28 cellular contexts compared by ENCODE assay signal in genomic region chr10:113113918-113114317, GRCh38.
"Had no signal": no experiment of that assay in that cellular context is flagged by ENCODE, and none has a peak within 500 bp of the region (broad histone marks: within the 10 kb centered on the region; RNA-seq: fewer than 3 reads in every experiment).

No MANE protein-coding gene starts in this region.

- H3K36me3 ChIP-seq: ascending aorta had no signal

- H3K9me3 Mint-ChIP-seq: activated CD4-positive, alpha-beta memory T cell treated with anti-CD3 and anti-CD28 coated beads for 36 hours; activated CD4-positive, alpha-beta T cell treated with anti-CD3 and anti-CD28 coated beads, Interleukin-2, amount 10 ng/mL, durations not matched to agents 7 days and 5 days; activated naive CD4-positive, alpha-beta T cell treated with anti-CD3 and anti-CD28 coated beads, Interleukin-2, amount 50 U/mL, for 72 hours; activated naive CD8-positive, alpha-beta T cell treated with anti-CD3 and anti-CD28 coated beads, Interleukin-2, amount 50 U/mL, for 24 hours; activated T-cell treated with anti-CD3 and anti-CD28 coated beads, Interleukin-2, amount 50 U/mL, for 4 hours; T-helper 1 cell treated with Interleukin-12 subunit alpha and Interleukin-12 subunit beta and Interleukin-4 antibody, amounts not matched to agents 30 μg/mL and 1 μg/mL, for 36 hours had no signal

- H3K27ac Mint-ChIP-seq: activated CD4-positive, alpha-beta memory T cell treated with anti-CD3 and anti-CD28 coated beads for 36 hours; activated CD4-positive, alpha-beta T cell treated with anti-CD3 and anti-CD28 coated beads, Interleukin-2, amount 10 ng/mL, durations not matched to agents 7 days and 5 days; activated naive CD4-positive, alpha-beta T cell treated with anti-CD3 and anti-CD28 coated beads, Interleukin-2, amount 50 U/mL, for 72 hours; activated naive CD8-positive, alpha-beta T cell treated with anti-CD3 and anti-CD28 coated beads, Interleukin-2, amount 50 U/mL, for 24 hours; T-helper 1 cell treated with Interleukin-12 subunit alpha and Interleukin-12 subunit beta and Interleukin-4 antibody, amounts not matched to agents 30 μg/mL and 1 μg/mL, for 36 hours had no signal

- H3K36me3 Mint-ChIP-seq: activated CD4-positive, alpha-beta memory T cell treated with anti-CD3 and anti-CD28 coated beads for 36 hours; activated naive CD4-positive, alpha-beta T cell treated with anti-CD3 and anti-CD28 coated beads, Interleukin-2, amount 50 U/mL, for 72 hours; brain had no signal

- H3K27me3 ChIP-seq: ascending aorta had no signal

- H3K4me1 Mint-ChIP-seq: activated CD4-positive, alpha-beta T cell treated with anti-CD3 and anti-CD28 coated beads, Interleukin-2, amount 10 ng/mL, durations not matched to agents 7 days and 5 days; activated naive CD8-positive, alpha-beta T cell treated with anti-CD3 and anti-CD28 coated beads, Interleukin-2, amount 50 U/mL, for 24 hours had no signal

- ATAC-seq: activated naive CD4-positive, alpha-beta T cell treated with anti-CD3 and anti-CD28 coated beads, Interleukin-2, amount 50 U/mL, for 72 hours; activated naive CD8-positive, alpha-beta T cell treated with anti-CD3 and anti-CD28 coated beads, Interleukin-2, amount 50 U/mL, for 24 hours; activated T-cell treated with anti-CD3 and anti-CD28 coated beads, Interleukin-2, amount 50 U/mL, for 4 hours had no signal

- DNase-seq: activated CD4-positive, alpha-beta memory T cell treated with anti-CD3 and anti-CD28 coated beads for 36 hours; activated CD4-positive, alpha-beta T cell treated with anti-CD3 and anti-CD28 coated beads, Interleukin-2, amount 10 ng/mL, durations not matched to agents 7 days and 5 days; activated CD4-positive, CD25-positive, alpha-beta regulatory T cell; activated CD8-positive, alpha-beta memory T cell treated with anti-CD3 and anti-CD28 coated beads for 24 hours; activated effector memory CD4-positive, alpha-beta T cell treated with anti-CD3 and anti-CD28 coated beads, Interleukin-2, amount 50 U/mL, for 16 hours; activated naive CD4-positive, alpha-beta T cell treated with Interleukin-2 at 50 U/mL for 16 hours; activated naive CD8-positive, alpha-beta T cell treated with anti-CD3 and anti-CD28 coated beads, Interleukin-2, amount 50 U/mL, for 24 hours; activated T-cell treated with anti-CD3 and anti-CD28 coated beads, Interleukin-2, amount 50 U/mL, for 4 hours; amniotic stem cell; Kasumi-1; KBM-7; NCI-H1092; NCI-H1417 treated with DMSO at 0.1 percent for 48 hours; NCI-H1694; NCI-H2029; NCI-H2107; NCI-H2171 treated with DMSO at 0.1 percent for 48 hours; NCI-H226; NCI-H526; NCI-H774; NK-92 treated with Interleukin-12 subunit alpha and Interleukin-12 subunit beta, amount 100 ng/mL, for 24 hours; OCI-M1; SHP77 treated with DMSO at 0.1 percent for 48 hours; T-helper 9 cell had no signal

- H3K4me3 Mint-ChIP-seq: activated CD4-positive, alpha-beta memory T cell treated with anti-CD3 and anti-CD28 coated beads for 36 hours; activated CD4-positive, alpha-beta T cell treated with anti-CD3 and anti-CD28 coated beads, Interleukin-2, amount 10 ng/mL, durations not matched to agents 7 days and 5 days; activated naive CD8-positive, alpha-beta T cell treated with anti-CD3 and anti-CD28 coated beads, Interleukin-2, amount 50 U/mL, for 24 hours; activated T-cell treated with anti-CD3 and anti-CD28 coated beads, Interleukin-2, amount 50 U/mL, for 4 hours; brain; T-helper 1 cell treated with Interleukin-12 subunit alpha and Interleukin-12 subunit beta and Interleukin-4 antibody, amounts not matched to agents 30 μg/mL and 1 μg/mL, for 36 hours had no signal

- H3K9me3 ChIP-seq: ascending aorta had no signal

- H3K4me3 ChIP-seq: ascending aorta had no signal

- H3K27ac ChIP-seq: ascending aorta had no signal
